Comparison of ENCODE assay signal across 1 cellular context in the genomic region with DNA sequence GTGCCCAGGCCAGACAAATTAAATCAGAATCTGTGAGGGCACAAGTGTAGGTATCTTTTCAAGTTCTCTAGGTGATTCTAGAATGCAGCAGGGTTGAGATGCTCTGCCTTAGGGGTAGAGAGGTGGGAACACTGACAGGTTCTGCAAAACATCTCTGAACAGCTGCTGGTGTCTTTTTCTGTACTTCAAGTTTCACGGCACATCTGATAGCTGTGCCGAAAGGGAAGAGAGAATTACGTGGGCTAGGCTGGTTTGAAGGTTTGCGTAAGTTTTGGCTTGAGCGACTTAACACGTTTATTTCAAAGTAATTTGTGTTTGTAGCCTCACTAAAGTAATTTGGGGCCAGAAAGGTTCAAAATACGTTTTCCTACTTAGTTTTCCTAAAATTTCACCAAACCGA.
TF ChIP-seq lines count a peak whose summit lies in the region.

No MANE protein-coding gene starts in this region.

TF ChIP-seq in HepG2, 621 proteins besides CTCF, POLR2A, EP300 and RAD21:
- TF ChIP-seq ZNF879 (CRISPR knock-in tag; IDR thresholded peaks at IDR 0.05) (no peak), E2F2 (CRISPR knock-in tag; IDR thresholded peaks at IDR 0.05; ENCODE audit: borderline replicate concordance) (no peak)
